9 cellular contexts compared by ENCODE assay signal in the genomic region with DNA sequence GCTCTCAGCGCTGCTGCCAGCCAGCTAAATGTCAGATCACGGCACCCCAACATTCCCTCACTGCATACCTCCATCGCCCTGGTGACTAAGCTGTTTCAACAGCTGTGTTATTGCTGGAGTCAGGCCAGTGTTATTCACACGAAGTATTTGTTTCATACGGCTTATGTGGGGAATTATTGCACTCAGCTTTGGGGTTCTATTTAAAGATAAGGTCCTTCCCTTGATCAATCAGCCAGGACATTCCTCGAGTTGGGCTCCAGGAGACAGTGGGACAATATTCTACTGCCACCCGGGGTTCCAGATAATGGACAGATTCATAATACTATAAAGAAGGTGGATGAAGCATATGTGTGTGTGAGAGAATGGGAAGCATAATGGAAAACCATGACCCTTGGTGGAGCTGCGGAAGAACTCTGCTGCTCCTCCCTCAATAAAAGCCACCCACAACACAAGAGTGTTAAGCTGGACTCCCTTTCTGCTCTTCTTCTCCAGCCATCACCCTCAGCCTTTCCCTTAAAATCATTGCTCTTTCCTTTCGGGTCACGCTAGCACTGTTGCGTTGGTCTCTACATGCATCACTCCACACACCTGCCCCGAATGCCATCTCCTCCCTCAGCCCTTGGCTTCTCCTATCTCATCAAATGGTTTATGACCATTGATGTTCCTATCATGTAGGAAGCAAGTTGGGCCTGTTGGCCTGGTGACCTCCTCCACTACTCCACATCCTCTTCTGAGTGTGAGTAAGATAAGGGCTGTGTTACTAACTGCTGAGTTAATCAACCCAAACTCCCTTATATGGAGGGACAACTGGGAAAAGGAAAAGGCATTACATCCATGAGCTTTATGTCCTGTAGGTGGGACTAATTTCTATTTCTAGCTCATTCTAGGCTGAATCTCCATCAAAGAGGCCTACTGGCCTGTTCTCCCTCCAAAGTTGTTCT. TPM values are rescaled to one million over a fixed set of nuclear protein-coding genes. Genes with fewer than 3 reads are reported as not detected.
DNase-seq lines count a peak whose midpoint lies in the region; ATAC-seq and TF ChIP-seq lines count a peak whose summit lies in the region.
"Had no signal": no experiment of that assay in that cellular context is flagged by ENCODE, and none has a peak within 500 bp of the region (broad histone marks: within the 10 kb centered on the region; RNA-seq: fewer than 3 reads in every experiment).

No MANE protein-coding gene starts in this region.

- H3K79me2 ChIP-seq in PC-3 (ENCODE audit: low read length) = no peaks in the 10 kb centered on the region

- WGBS in esophagus, 2 donors = 43 to 46% methylated on average over 12 of the region's 12 CpGs

- H3K9me3 Mint-ChIP-seq in Calu3 (ENCODE audit: low read depth, unreplicated experiment) = no peaks in the 10 kb centered on the region
- H3K9me3 Mint-ChIP-seq in WTC11 = peaks cover 10% of the 10 kb centered on the region

- no peaks in the 10 kb centered on the region for H3F3A ChIP-seq in PC-3 (ENCODE audit: low read length, unreplicated experiment)

- intact Hi-C loops in Calu3 (cut with micrococcal nuclease; ENCODE audit: unreplicated experiment) = loop anchor here (2.0 to 5.0 kb wide), 2 partner anchors 30 to 58 kb away; a partner anchor contains a TSS
- intact Hi-C loops in PC-3 (cut with micrococcal nuclease) = loop anchor here (5.0 kb wide), 3 partner anchors 52 to 208 kb away; a partner anchor contains a TSS

- peak overlapping the region; percentile 90 for H3K27ac Mint-ChIP-seq in Calu3 (ENCODE audit: unreplicated experiment)
- H3K27ac Mint-ChIP-seq in WTC11 = no peak overlapping the region

- POLR2A ChIA-PET in PC-3 (lab: Charles Lee; ENCODE audit: unreplicated experiment) = interaction anchor here (0.5 to 0.6 kb wide), 3 partner anchors 35 to 147 kb away, joined by 4 to 8 read pairs (median 5); no protein-coding TSS in a partner anchor
- POLR2A ChIA-PET in WTC11 (lab: Charles Lee) = interaction anchor here (1.1 kb wide), 1 partner anchor 58 kb away, joined by 3 read pairs; a partner anchor contains a TSS

- CTCF ChIA-PET in Calu3 (lab: Charles Lee) (interaction anchor here (0.5 to 2.0 kb wide), 6 partner anchors 10 to 172 kb away, joined by 3 to 13 read pairs (median 4); a partner anchor contains a TSS), PC-3 (lab: Charles Lee) (interaction anchor here (0.5 to 0.6 kb wide), 2 partner anchors 58 to 217 kb away, joined by 3 to 4 read pairs; no protein-coding TSS in a partner anchor), WTC11 (lab: Charles Lee) (interaction anchor here (0.6 to 1.5 kb wide), 4 partner anchors 12 to 147 kb away, joined by 3 to 6 read pairs (median 4); no protein-coding TSS in a partner anchor)

- H4K20me1 ChIP-seq in PC-3 (ENCODE audit: low read length) = no peaks in the 10 kb centered on the region

- 0 out of 2 replicates have a peak overlapping the region, but pooled peaks have one; percentile 13 for H3K27ac ChIP-seq in PC-3 (ENCODE audit: low read length)
- H3K27ac ChIP-seq in esophagus (ENCODE audit: low read depth in 2 of 2, low read length in 1 of 2) = peak overlapping the region; percentile 48 to 81

- DNase-seq in Calu3 (peak; percentile 74), PC-3 (peak; percentile 85), non-pigmented ciliary epithelial cell (ENCODE audit: low read depth) (peak; percentile 89), WTC11 (ENCODE audit: low spot score) (no peak)
- no peak for DNase-seq in NK-92 treated with Interleukin-12 subunit alpha and Interleukin-12 subunit beta, amount 100 ng/mL, for 24 hours (lab: John Stamatoyannopoulos, UW)

- peaks cover 11% of the 10 kb centered on the region for H3K36me3 Mint-ChIP-seq in Calu3 (ENCODE audit: insufficient read depth, unreplicated experiment)
- H3K36me3 Mint-ChIP-seq in WTC11 = no peaks in the 10 kb centered on the region

- H3K9me3 ChIP-seq in PC-3 (ENCODE audit: low read length) (no peaks in the 10 kb centered on the region), esophagus (ENCODE audit: control insufficient read depth in 2 of 2, insufficient read depth in 1 of 2, low read depth in 1 of 2, low read length in 1 of 2) (no peaks in the 10 kb centered on the region)

- no peaks in the 10 kb centered on the region for H3K36me3 ChIP-seq in PC-3 (ENCODE audit: low read depth, low read length)
- no peaks in the 10 kb centered on the region for H3K36me3 ChIP-seq in esophagus (ENCODE audit: control insufficient read depth in 2 of 2, insufficient read depth in 2 of 2, low read length in 1 of 2)

- H3K27me3 Mint-ChIP-seq in Calu3 (ENCODE audit: unreplicated experiment) = no peaks in the 10 kb centered on the region
- H3K27me3 Mint-ChIP-seq in WTC11 (ENCODE audit: low read depth) = no peaks in the 10 kb centered on the region; the same call in 1 of the 2 replicates

- peak; percentile 50 for ATAC-seq in PC-3
- ATAC-seq in GM19452 (IDR thresholded peaks at IDR 0.05; ENCODE audit: unreplicated experiment) = no peak
- no peak for ATAC-seq in GM21367 (IDR thresholded peaks at IDR 0.05; ENCODE audit: unreplicated experiment)
- no peak for ATAC-seq in WTC11
- ATAC-seq: GM12878 had no signal

- H2AFZ ChIP-seq in PC-3 (ENCODE audit: low read length) = peak overlapping the region; percentile 39

- no peaks in the 10 kb centered on the region for H3K27me3 ChIP-seq in PC-3 (ENCODE audit: low read length)
- no peaks in the 10 kb centered on the region for H3K27me3 ChIP-seq in esophagus (ENCODE audit: control insufficient read depth in 1 of 2, insufficient read depth in 2 of 2, low read length in 2 of 2)

- H3K9ac ChIP-seq in PC-3 (ENCODE audit: low read length) = no peak overlapping the region

- H3K4me1 ChIP-seq in PC-3 (ENCODE audit: insufficient read depth, low read length) (peaks cover 61% of the 10 kb centered on the region), esophagus (ENCODE audit: control insufficient read depth in 2 of 2, insufficient read depth in 2 of 2, low read length in 1 of 2) (peaks cover 3 to 8% of the 10 kb centered on the region in 2 donors)

- H3K4me1 Mint-ChIP-seq in Calu3 (ENCODE audit: low read depth, unreplicated experiment) (peaks cover 79% of the 10 kb centered on the region), WTC11 (peaks cover 11% of the 10 kb centered on the region)

- H3K4me3 Mint-ChIP-seq in Calu3 (ENCODE audit: low read depth, unreplicated experiment) = peak overlapping the region; percentile 56
- no peak overlapping the region for H3K4me3 Mint-ChIP-seq in WTC11

- BruUV-seq in Calu3 (replicated peaks; lab: Mats Ljungman, UMichigan) = no TSS peak
- no TSS peak for BruUV-seq in PC-3 (replicated peaks; lab: Mats Ljungman, UMichigan)

- H3K4me2 ChIP-seq in PC-3 (ENCODE audit: low read length) = peak overlapping the region; percentile 77

- TF ChIP-seq CTCF in Calu3 (IDR thresholded peaks at IDR 0.05; ENCODE audit: unreplicated experiment) (no peak), PC-3 (conservative IDR thresholded peaks at IDR 0.05; ENCODE audit: low read depth, low read length) (no peak), WTC11 (IDR thresholded peaks at IDR 0.05) (no peak)

- H3K4me3 ChIP-seq in PC-3 (ENCODE audit: low read length) = peak overlapping the region; percentile 44
- H3K4me3 ChIP-seq in esophagus (ENCODE audit: low read depth in 1 of 2, low read length in 2 of 2) = no peak overlapping the region
- H3K4me3 ChIP-seq: GM12878 had no signal

- H3K9me2 ChIP-seq in PC-3 (replicated peaks; ENCODE audit: low read length) = no peaks in the 10 kb centered on the region

TF ChIP-seq in WTC11, 78 proteins besides CTCF, POLR2A, EP300 and RAD21:
- TF ChIP-seq SOX15 (CRISPR knock-in tag; IDR thresholded peaks at IDR 0.05) (no peak), ZNF263 (CRISPR knock-in tag; IDR thresholded peaks at IDR 0.05; ENCODE audit: low read depth) (no peak), ETV6 (CRISPR knock-in tag; IDR thresholded peaks at IDR 0.05) (no peak), GTF2I (CRISPR knock-in tag; conservative IDR thresholded peaks at IDR 0.05) (no peak), CREM (CRISPR knock-in tag; IDR thresholded peaks at IDR 0.05) (no peak), ESRRA (CRISPR knock-in tag; IDR thresholded peaks at IDR 0.05; ENCODE audit: borderline replicate concordance) (no peak)
- TF ChIP-seq, protein P1, sequence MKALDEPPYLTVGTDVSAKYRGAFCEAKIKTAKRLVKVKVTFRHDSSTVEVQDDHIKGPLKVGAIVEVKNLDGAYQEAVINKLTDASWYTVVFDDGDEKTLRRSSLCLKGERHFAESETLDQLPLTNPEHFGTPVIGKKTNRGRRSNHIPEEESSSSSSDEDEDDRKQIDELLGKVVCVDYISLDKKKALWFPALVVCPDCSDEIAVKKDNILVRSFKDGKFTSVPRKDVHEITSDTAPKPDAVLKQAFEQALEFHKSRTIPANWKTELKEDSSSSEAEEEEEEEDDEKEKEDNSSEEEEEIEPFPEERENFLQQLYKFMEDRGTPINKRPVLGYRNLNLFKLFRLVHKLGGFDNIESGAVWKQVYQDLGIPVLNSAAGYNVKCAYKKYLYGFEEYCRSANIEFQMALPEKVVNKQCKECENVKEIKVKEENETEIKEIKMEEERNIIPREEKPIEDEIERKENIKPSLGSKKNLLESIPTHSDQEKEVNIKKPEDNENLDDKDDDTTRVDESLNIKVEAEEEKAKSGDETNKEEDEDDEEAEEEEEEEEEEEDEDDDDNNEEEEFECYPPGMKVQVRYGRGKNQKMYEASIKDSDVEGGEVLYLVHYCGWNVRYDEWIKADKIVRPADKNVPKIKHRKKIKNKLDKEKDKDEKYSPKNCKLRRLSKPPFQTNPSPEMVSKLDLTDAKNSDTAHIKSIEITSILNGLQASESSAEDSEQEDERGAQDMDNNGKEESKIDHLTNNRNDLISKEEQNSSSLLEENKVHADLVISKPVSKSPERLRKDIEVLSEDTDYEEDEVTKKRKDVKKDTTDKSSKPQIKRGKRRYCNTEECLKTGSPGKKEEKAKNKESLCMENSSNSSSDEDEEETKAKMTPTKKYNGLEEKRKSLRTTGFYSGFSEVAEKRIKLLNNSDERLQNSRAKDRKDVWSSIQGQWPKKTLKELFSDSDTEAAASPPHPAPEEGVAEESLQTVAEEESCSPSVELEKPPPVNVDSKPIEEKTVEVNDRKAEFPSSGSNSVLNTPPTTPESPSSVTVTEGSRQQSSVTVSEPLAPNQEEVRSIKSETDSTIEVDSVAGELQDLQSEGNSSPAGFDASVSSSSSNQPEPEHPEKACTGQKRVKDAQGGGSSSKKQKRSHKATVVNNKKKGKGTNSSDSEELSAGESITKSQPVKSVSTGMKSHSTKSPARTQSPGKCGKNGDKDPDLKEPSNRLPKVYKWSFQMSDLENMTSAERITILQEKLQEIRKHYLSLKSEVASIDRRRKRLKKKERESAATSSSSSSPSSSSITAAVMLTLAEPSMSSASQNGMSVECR (CRISPR knock-in tag; IDR thresholded peaks at IDR 0.05; ENCODE audit: borderline replicate concordance) = no peak
- TF ChIP-seq, protein P2, sequence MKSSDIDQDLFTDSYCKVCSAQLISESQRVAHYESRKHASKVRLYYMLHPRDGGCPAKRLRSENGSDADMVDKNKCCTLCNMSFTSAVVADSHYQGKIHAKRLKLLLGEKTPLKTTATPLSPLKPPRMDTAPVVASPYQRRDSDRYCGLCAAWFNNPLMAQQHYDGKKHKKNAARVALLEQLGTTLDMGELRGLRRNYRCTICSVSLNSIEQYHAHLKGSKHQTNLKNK (CRISPR knock-in tag; IDR thresholded peaks at IDR 0.05) = no peak

RNA-seq across cellular contexts. Expression of a gene that starts 57.9 kb away (rescaled TPM):
- total RNA-seq in Calu3 (2022) = 50.9 and 57.3 TPM in 2 replicates
- total RNA-seq in PC-3 (2014; rRNA removed) = 15.3 and 19.1 TPM in 2 replicates
- 10 to 100 TPM; 29.4 to 52.5 TPM for polyA plus RNA-seq in esophagus
- total RNA-seq in WTC11 (2021) = 4.5 to 5.7 TPM (median 5.3 TPM) in 3 replicates

Comparison
In these comparisons a context has a peak if more than half of its experiments do, and no peak if none do; other contexts are left out.
1. DNase-seq: peak in Calu3 (single experiment), PC-3 (single experiment) and non-pigmented ciliary epithelial cell (single experiment); none in NK-92 treated with Interleukin-12 subunit alpha and Interleukin-12 subunit beta, amount 100 ng/mL, for 24 hours (single experiment) and WTC11 (single experiment).